In genomic region chr4:169027663-169028062, GRCh38 we compare ENCODE assay signal across 28 cellular contexts.
"Had no signal": no experiment of that assay in that cellular context is flagged by ENCODE, and none has a peak within 500 bp of the region (broad histone marks: within the 10 kb centered on the region; RNA-seq: fewer than 3 reads in every experiment).

No MANE protein-coding gene starts in this region.

- H3K9me3 Mint-ChIP-seq: dendritic cell treated with granulocyte-macrophage colony-stimulating factor and Interleukin-4, amounts not matched to agents 40 ng/mL and 50 ng/mL, for 4 days; effector memory CD8-positive, alpha-beta T cell; endodermal cell had no signal

- FAIRE-seq: colon, endometrium, endothelial cell of umbilical vein, frontal cortex had no signal

- ATAC-seq: effector memory CD8-positive, alpha-beta T cell; esophagus mucosa; foreskin keratinocyte; gastrocnemius medialis; gastroesophageal sphincter; heart left ventricle; heart right ventricle had no signal

- DNase-seq: colonic mucosa; cortex of kidney; dermis blood vessel endothelial cell; dorsolateral prefrontal cortex; effector CD4-positive, alpha-beta T cell; effector CD8-positive, alpha-beta T cell; effector memory CD4-positive, alpha-beta T cell; effector memory CD8-positive, alpha-beta T cell; endodermal cell; erythroblast; esophagus squamous epithelium; foreskin fibroblast; foreskin keratinocyte; foreskin melanocyte; gastrocnemius medialis; glutamatergic neuron; heart left ventricle; heart right ventricle had no signal

- H3K4me3 Mint-ChIP-seq: dendritic cell treated with granulocyte-macrophage colony-stimulating factor and Interleukin-4, amounts not matched to agents 40 ng/mL and 50 ng/mL, for 4 days; effector memory CD8-positive, alpha-beta T cell; endodermal cell had no signal

- H3K9me3 ChIP-seq: colonic mucosa, esophagus muscularis mucosa, esophagus squamous epithelium, gastrocnemius medialis, gastroesophageal sphincter had no signal

- H3K36me3 ChIP-seq: colonic mucosa, esophagus muscularis mucosa, esophagus squamous epithelium, gastrocnemius medialis, gastroesophageal sphincter, heart left ventricle, heart right ventricle had no signal

- H3K4me1 ChIP-seq: colonic mucosa, gastrocnemius medialis, gastroesophageal sphincter had no signal

- H3K4me3 ChIP-seq: colonic mucosa, coronary artery, dorsolateral prefrontal cortex, esophagus muscularis mucosa, esophagus squamous epithelium, gastrocnemius medialis, gastroesophageal sphincter, heart left ventricle, heart right ventricle had no signal

- H3K27me3 ChIP-seq: colonic mucosa, dorsolateral prefrontal cortex, esophagus muscularis mucosa, esophagus squamous epithelium, foreskin keratinocyte, gastroesophageal sphincter, heart left ventricle had no signal

- H3K27ac ChIP-seq: colonic mucosa, coronary artery, dorsolateral prefrontal cortex, epithelial cell of prostate, esophagus muscularis mucosa, esophagus squamous epithelium, foreskin keratinocyte, gastrocnemius medialis, gastroesophageal sphincter, heart left ventricle, heart right ventricle had no signal

- H3K27ac Mint-ChIP-seq: dendritic cell treated with granulocyte-macrophage colony-stimulating factor and Interleukin-4, amounts not matched to agents 40 ng/mL and 50 ng/mL, for 4 days; endodermal cell had no signal
